ENCODE assay signal across 1 cellular context in the genomic region with DNA sequence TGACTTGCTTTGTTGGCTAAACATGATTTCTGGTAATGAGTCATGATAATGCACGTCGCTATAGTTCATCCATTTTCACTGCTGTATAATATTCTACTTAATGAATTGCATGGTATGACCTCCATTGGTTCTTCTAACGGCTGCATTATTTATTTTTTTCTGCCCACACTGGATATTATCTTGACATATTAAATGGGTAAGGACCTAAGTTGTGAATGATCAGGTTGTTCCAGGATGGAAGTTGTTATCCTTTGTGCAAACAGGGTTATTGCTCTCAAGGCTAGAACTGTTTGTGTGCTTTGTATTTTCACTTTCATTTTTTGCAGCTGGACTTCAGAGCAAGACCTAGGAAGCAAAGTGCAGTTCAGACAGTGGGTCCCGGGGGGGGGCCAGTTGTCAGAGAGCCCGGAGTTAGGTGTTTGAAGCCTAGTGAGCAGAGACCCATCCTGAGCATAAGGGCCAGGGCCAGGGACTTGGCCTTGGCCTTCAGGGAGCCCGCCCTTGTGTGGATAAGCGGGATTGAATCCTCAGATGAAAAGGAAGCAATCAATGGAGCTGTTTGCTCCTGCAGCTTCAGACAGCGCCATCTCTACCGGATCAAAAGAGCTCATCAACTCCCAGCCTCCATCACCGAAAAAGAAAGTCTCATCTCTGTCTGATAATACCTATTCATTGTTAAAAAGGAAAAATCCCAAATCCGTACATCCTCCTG.
TF ChIP-seq lines count a peak whose summit lies in the region.

No MANE protein-coding gene starts in this region.

TF ChIP-seq in HepG2, 621 proteins besides CTCF, POLR2A, EP300 and RAD21 (continued from another document and continues in another):
- TF ChIP-seq, protein P1, sequence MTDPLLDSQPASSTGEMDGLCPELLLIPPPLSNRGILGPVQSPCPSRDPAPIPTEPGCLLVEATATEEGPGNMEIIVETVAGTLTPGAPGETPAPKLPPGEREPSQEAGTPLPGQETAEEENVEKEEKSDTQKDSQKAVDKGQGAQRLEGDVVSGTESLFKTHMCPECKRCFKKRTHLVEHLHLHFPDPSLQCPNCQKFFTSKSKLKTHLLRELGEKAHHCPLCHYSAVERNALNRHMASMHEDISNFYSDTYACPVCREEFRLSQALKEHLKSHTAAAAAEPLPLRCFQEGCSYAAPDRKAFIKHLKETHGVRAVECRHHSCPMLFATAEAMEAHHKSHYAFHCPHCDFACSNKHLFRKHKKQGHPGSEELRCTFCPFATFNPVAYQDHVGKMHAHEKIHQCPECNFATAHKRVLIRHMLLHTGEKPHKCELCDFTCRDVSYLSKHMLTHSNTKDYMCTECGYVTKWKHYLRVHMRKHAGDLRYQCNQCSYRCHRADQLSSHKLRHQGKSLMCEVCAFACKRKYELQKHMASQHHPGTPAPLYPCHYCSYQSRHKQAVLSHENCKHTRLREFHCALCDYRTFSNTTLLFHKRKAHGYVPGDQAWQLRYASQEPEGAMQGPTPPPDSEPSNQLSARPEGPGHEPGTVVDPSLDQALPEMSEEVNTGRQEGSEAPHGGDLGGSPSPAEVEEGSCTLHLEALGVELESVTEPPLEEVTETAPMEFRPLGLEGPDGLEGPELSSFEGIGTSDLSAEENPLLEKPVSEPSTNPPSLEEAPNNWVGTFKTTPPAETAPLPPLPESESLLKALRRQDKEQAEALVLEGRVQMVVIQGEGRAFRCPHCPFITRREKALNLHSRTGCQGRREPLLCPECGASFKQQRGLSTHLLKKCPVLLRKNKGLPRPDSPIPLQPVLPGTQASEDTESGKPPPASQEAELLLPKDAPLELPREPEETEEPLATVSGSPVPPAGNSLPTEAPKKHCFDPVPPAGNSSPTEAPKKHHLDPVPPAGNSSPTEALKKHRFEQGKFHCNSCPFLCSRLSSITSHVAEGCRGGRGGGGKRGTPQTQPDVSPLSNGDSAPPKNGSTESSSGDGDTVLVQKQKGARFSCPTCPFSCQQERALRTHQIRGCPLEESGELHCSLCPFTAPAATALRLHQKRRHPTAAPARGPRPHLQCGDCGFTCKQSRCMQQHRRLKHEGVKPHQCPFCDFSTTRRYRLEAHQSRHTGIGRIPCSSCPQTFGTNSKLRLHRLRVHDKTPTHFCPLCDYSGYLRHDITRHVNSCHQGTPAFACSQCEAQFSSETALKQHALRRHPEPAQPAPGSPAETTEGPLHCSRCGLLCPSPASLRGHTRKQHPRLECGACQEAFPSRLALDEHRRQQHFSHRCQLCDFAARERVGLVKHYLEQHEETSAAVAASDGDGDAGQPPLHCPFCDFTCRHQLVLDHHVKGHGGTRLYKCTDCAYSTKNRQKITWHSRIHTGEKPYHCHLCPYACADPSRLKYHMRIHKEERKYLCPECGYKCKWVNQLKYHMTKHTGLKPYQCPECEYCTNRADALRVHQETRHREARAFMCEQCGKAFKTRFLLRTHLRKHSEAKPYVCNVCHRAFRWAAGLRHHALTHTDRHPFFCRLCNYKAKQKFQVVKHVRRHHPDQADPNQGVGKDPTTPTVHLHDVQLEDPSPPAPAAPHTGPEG (CRISPR knock-in tag; IDR thresholded peaks at IDR 0.05) = 0 out of 2 replicates have a peak, but pooled peaks have one; percentile 25
- TF ChIP-seq KDM4B (CRISPR knock-in tag; IDR thresholded peaks at IDR 0.05) = peak; percentile 92
- peak; percentile 53; the same call in 1 of the 2 replicates for TF ChIP-seq DMAP1 (CRISPR knock-in tag; IDR thresholded peaks at IDR 0.05)
- TF ChIP-seq, protein P2, sequence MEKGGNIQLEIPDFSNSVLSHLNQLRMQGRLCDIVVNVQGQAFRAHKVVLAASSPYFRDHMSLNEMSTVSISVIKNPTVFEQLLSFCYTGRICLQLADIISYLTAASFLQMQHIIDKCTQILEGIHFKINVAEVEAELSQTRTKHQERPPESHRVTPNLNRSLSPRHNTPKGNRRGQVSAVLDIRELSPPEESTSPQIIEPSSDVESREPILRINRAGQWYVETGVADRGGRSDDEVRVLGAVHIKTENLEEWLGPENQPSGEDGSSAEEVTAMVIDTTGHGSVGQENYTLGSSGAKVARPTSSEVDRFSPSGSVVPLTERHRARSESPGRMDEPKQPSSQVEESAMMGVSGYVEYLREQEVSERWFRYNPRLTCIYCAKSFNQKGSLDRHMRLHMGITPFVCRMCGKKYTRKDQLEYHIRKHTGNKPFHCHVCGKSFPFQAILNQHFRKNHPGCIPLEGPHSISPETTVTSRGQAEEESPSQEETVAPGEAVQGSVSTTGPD (CRISPR knock-in tag; IDR thresholded peaks at IDR 0.05) = no peak
- TF ChIP-seq XRCC5 (optimal IDR thresholded peaks at IDR 0.05; ENCODE audit: low read length) = peak; percentile 50
- no peak for TF ChIP-seq CAMTA2 (CRISPR knock-in tag; IDR thresholded peaks at IDR 0.05; ENCODE audit: borderline replicate concordance)
- no peak for TF ChIP-seq NFRKB (IDR thresholded peaks at IDR 0.05)
- peak; percentile 47; the same call in 1 of the 2 replicates for TF ChIP-seq ZNF563 (CRISPR knock-in tag; IDR thresholded peaks at IDR 0.05)
- TF ChIP-seq ATF7-NPFF (CRISPR knock-in tag; IDR thresholded peaks at IDR 0.05; ENCODE audit: low read depth) = no peak; the same call in 1 of the 2 replicates
- TF ChIP-seq, protein P3, sequence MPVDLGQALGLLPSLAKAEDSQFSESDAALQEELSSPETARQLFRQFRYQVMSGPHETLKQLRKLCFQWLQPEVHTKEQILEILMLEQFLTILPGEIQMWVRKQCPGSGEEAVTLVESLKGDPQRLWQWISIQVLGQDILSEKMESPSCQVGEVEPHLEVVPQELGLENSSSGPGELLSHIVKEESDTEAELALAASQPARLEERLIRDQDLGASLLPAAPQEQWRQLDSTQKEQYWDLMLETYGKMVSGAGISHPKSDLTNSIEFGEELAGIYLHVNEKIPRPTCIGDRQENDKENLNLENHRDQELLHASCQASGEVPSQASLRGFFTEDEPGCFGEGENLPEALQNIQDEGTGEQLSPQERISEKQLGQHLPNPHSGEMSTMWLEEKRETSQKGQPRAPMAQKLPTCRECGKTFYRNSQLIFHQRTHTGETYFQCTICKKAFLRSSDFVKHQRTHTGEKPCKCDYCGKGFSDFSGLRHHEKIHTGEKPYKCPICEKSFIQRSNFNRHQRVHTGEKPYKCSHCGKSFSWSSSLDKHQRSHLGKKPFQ (CRISPR knock-in tag; IDR thresholded peaks at IDR 0.05; ENCODE audit: insufficient replicate concordance) = peak; percentile 57
- TF ChIP-seq ISL2 (CRISPR knock-in tag; IDR thresholded peaks at IDR 0.05) = peak; percentile 95
- TF ChIP-seq HMGA1 (CRISPR knock-in tag; conservative IDR thresholded peaks at IDR 0.05) = no peak
- TF ChIP-seq HDAC6 (IDR thresholded peaks at IDR 0.05; ENCODE audit: low read depth, low read length) = no peak
- peak; percentile 42 for TF ChIP-seq ZNF883 (CRISPR knock-in tag; IDR thresholded peaks at IDR 0.05; ENCODE audit: not compliant biosample characterization)
- peak; percentile 87; the same call in 1 of the 2 replicates for TF ChIP-seq HOXD1 (CRISPR knock-in tag; IDR thresholded peaks at IDR 0.05)
- TF ChIP-seq ZNF768 (CRISPR knock-in tag; IDR thresholded peaks at IDR 0.05) = no peak
- TF ChIP-seq KDM3A (CRISPR knock-in tag; IDR thresholded peaks at IDR 0.05; ENCODE audit: low read depth) = peak; percentile 84; the same call in 1 of the 2 replicates
- TF ChIP-seq KLF9 (CRISPR knock-in tag; IDR thresholded peaks at IDR 0.05; ENCODE audit: low read depth) = 0 out of 2 replicates have a peak, but pooled peaks have one; percentile 54
- TF ChIP-seq, protein P4, sequence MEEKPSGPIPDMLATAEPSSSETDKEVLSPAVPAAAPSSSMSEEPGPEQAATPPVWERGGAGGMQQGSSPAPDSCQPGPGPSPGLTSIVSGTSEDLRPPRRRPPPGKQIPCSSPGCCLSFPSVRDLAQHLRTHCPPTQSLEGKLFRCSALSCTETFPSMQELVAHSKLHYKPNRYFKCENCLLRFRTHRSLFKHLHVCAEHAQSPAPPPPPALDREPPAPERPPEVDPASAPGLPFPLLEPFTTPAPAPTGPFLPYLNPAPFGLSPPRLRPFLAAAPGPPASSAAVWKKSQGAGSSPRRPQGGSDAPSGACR (CRISPR knock-in tag; IDR thresholded peaks at IDR 0.05) = peak; percentile 72
- TF ChIP-seq ZSCAN21 (CRISPR knock-in tag; IDR thresholded peaks at IDR 0.05; ENCODE audit: borderline replicate concordance) = peak; percentile 59; the same call in 1 of the 2 replicates
- TF ChIP-seq, protein P5, sequence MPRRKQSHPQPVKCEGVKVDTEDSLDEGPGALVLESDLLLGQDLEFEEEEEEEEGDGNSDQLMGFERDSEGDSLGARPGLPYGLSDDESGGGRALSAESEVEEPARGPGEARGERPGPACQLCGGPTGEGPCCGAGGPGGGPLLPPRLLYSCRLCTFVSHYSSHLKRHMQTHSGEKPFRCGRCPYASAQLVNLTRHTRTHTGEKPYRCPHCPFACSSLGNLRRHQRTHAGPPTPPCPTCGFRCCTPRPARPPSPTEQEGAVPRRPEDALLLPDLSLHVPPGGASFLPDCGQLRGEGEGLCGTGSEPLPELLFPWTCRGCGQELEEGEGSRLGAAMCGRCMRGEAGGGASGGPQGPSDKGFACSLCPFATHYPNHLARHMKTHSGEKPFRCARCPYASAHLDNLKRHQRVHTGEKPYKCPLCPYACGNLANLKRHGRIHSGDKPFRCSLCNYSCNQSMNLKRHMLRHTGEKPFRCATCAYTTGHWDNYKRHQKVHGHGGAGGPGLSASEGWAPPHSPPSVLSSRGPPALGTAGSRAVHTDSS (CRISPR knock-in tag; conservative IDR thresholded peaks at IDR 0.05) = no peak
- TF ChIP-seq NFATC3 (CRISPR knock-in tag; IDR thresholded peaks at IDR 0.05) = no peak
- TF ChIP-seq SRSF4 (IDR thresholded peaks at IDR 0.05; ENCODE audit: low read depth, low read length, poor library complexity, severe bottlenecking) = no peak
- TF ChIP-seq, protein P6, sequence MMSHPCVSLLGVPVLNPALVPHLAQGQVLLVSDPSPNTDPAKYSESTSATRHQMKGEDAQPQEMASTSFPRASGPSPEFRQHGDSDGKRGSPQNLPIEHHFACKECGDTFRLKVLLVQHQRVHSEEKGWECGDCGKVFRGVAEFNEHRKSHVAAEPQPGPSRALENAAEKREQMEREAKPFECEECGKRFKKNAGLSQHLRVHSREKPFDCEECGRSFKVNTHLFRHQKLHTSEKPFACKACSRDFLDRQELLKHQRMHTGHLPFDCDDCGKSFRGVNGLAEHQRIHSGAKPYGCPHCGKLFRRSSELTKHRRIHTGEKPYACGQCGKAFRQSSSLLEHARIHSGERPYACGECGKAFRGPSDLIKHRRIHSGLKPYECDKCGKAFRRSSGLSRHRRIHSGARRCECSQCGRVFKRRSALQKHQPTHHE (CRISPR knock-in tag; IDR thresholded peaks at IDR 0.05; ENCODE audit: borderline replicate concordance) = peak; percentile 48; the same call in 1 of the 2 replicates
- no peak for TF ChIP-seq PCBP1 (IDR thresholded peaks at IDR 0.05; ENCODE audit: borderline replicate concordance, low read depth, low read length)
- TF ChIP-seq, protein P7, sequence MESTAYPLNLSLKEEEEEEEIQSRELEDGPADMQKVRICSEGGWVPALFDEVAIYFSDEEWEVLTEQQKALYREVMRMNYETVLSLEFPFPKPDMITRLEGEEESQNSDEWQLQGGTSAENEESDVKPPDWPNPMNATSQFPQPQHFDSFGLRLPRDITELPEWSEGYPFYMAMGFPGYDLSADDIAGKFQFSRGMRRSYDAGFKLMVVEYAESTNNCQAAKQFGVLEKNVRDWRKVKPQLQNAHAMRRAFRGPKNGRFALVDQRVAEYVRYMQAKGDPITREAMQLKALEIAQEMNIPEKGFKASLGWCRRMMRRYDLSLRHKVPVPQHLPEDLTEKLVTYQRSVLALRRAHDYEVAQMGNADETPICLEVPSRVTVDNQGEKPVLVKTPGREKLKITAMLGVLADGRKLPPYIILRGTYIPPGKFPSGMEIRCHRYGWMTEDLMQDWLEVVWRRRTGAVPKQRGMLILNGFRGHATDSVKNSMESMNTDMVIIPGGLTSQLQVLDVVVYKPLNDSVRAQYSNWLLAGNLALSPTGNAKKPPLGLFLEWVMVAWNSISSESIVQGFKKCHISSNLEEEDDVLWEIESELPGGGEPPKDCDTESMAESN (CRISPR knock-in tag; conservative IDR thresholded peaks at IDR 0.05) = no peak
- peak; percentile 72; the same call in 1 of the 2 replicates for TF ChIP-seq KAT7 (CRISPR knock-in tag; IDR thresholded peaks at IDR 0.05; ENCODE audit: borderline replicate concordance)
- no peak for TF ChIP-seq DR1 (CRISPR knock-in tag; IDR thresholded peaks at IDR 0.05)
- TF ChIP-seq, protein P8, sequence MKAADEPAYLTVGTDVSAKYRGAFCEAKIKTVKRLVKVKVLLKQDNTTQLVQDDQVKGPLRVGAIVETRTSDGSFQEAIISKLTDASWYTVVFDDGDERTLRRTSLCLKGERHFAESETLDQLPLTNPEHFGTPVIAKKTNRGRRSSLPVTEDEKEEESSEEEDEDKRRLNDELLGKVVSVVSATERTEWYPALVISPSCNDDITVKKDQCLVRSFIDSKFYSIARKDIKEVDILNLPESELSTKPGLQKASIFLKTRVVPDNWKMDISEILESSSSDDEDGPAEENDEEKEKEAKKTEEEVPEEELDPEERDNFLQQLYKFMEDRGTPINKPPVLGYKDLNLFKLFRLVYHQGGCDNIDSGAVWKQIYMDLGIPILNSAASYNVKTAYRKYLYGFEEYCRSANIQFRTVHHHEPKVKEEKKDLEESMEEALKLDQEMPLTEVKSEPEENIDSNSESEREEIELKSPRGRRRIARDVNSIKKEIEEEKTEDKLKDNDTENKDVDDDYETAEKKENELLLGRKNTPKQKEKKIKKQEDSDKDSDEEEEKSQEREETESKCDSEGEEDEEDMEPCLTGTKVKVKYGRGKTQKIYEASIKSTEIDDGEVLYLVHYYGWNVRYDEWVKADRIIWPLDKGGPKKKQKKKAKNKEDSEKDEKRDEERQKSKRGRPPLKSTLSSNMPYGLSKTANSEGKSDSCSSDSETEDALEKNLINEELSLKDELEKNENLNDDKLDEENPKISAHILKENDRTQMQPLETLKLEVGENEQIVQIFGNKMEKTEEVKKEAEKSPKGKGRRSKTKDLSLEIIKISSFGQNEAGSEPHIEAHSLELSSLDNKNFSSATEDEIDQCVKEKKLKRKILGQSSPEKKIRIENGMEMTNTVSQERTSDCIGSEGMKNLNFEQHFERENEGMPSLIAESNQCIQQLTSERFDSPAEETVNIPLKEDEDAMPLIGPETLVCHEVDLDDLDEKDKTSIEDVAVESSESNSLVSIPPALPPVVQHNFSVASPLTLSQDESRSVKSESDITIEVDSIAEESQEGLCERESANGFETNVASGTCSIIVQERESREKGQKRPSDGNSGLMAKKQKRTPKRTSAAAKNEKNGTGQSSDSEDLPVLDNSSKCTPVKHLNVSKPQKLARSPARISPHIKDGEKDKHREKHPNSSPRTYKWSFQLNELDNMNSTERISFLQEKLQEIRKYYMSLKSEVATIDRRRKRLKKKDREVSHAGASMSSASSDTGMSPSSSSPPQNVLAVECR (CRISPR knock-in tag; IDR thresholded peaks at IDR 0.05; ENCODE audit: borderline replicate concordance) = peak; percentile 78; the same call in 1 of the 2 replicates
- TF ChIP-seq, protein P9, sequence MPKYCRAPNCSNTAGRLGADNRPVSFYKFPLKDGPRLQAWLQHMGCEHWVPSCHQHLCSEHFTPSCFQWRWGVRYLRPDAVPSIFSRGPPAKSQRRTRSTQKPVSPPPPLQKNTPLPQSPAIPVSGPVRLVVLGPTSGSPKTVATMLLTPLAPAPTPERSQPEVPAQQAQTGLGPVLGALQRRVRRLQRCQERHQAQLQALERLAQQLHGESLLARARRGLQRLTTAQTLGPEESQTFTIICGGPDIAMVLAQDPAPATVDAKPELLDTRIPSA (CRISPR knock-in tag; IDR thresholded peaks at IDR 0.05; ENCODE audit: borderline replicate concordance) = no peak
